Comparison of ENCODE assay signal across 9 cellular contexts in genomic region chr10:30943451-30943850, GRCh38.
"Had no signal": no experiment of that assay in that cellular context is flagged by ENCODE, and none has a peak within 500 bp of the region (broad histone marks: within the 10 kb centered on the region; RNA-seq: fewer than 3 reads in every experiment).

No MANE protein-coding gene starts in this region.

- ATAC-seq: HepG2 had no signal

- H3K4me2 ChIP-seq: KMS-11 had no signal

- H3K27ac Mint-ChIP-seq: H9, IgD-negative memory B cell had no signal

- H3K27me3 Mint-ChIP-seq: IgD-negative memory B cell had no signal

- H3K4me3 Mint-ChIP-seq: H9 had no signal

- H2AFZ ChIP-seq: GM23248 had no signal

- H3K27ac ChIP-seq: GM23248, HL-60, KMS-11 had no signal

- DNase-seq: GM23248, H9, HCEC 1CT, Karpas-422, KBM-7 had no signal

- H3K4me3 ChIP-seq: GM23248 had no signal
